8 cellular contexts compared by ENCODE assay signal in the genomic region with DNA sequence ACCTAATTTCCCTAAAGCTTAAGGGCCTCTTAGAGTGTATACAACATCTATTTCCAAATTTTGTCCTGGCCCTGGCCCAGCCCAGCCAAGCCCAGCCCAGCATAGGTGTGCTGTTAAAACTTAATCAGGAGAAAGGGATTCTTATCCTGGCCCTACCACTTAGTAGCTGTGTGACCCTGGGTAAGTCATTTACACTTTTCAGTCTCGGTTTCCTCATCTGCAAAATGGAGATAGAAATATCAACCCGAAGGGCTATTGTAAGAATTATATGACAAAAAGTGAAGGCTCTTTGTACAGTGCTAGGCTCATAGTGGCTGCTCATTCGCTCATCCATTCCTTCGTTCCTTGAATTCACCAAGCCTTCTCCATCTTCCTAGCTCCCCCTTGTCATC. TPM values are rescaled to one million over a fixed set of nuclear protein-coding genes. Genes with fewer than 3 reads are reported as not detected.
DNase-seq lines count a peak whose midpoint lies in the region; ATAC-seq and TF ChIP-seq lines count a peak whose summit lies in the region.

No MANE protein-coding gene starts in this region.

- POLR2A ChIA-PET in PC-3 (lab: Charles Lee; ENCODE audit: unreplicated experiment), result interaction anchor here (0.6 kb wide), 1 partner anchor 14 kb away, joined by 3 read pairs; no protein-coding TSS in a partner anchor

- WGBS in esophagus, 2 donors, result 14 to 18% methylated on average over 4 of the region's 4 CpGs
- WGBS in ovary, 3 donors, result 14 to 22% (median 20%) methylated on average over 4 of the region's 4 CpGs

- H3K9me2 ChIP-seq in DOHH2 (replicated peaks; ENCODE audit: control insufficient read depth, low read length) (no peaks in the 10 kb centered on the region), PC-3 (replicated peaks; ENCODE audit: low read length) (no peaks in the 10 kb centered on the region)

- peak overlapping the region; percentile 81 for H3K9ac ChIP-seq in PC-3 (ENCODE audit: low read length)

- H3K9me3 ChIP-seq in DOHH2 (ENCODE audit: control insufficient read depth, insufficient read depth, low read length), result no peaks in the 10 kb centered on the region
- no peaks in the 10 kb centered on the region for H3K9me3 ChIP-seq in PC-3 (ENCODE audit: low read length)
- no peaks in the 10 kb centered on the region for H3K9me3 ChIP-seq in esophagus (ENCODE audit: control insufficient read depth in 2 of 2, insufficient read depth in 1 of 2, low read depth in 1 of 2, low read length in 1 of 2)
- no peaks in the 10 kb centered on the region for H3K9me3 ChIP-seq in ovary

- H3F3A ChIP-seq in DOHH2 (ENCODE audit: control insufficient read depth, insufficient read depth) (no peaks in the 10 kb centered on the region), PC-3 (ENCODE audit: low read length, unreplicated experiment) (no peaks in the 10 kb centered on the region)

- TSS peak; percentile 78 for BruUV-seq in PC-3 (replicated peaks; lab: Mats Ljungman, UMichigan)

- intact Hi-C loops in PC-3 (cut with micrococcal nuclease), result no loop called here
- intact Hi-C loops in ovary (cut with DNase I), result no loop called here

- DNase-seq in PC-3, result no peak
- DNase-seq in ovary, result no peak
- no peak for DNase-seq in GM10266 (ENCODE audit: extremely low spot score)
- DNase-seq in GM03348 (ENCODE audit: low spot score), result no peak
- DNase-seq in COR-L47 (lab: John Stamatoyannopoulos, UW), result no peak

- CTCF ChIA-PET in PC-3 (lab: Charles Lee), result interaction anchor here (0.6 to 1.5 kb wide), 2 partner anchors 82 to 246 kb away, joined by 3 to 8 read pairs; partner anchors contain the start of gene FLVCR2

- H2AFZ ChIP-seq in PC-3 (ENCODE audit: low read length), result peak overlapping the region; percentile 92

- H3K4me2 ChIP-seq in DOHH2 (ENCODE audit: low read length), result peak overlapping the region; percentile 96
- peak overlapping the region; percentile 99 for H3K4me2 ChIP-seq in PC-3 (ENCODE audit: low read length)

- H3K36me3 ChIP-seq in DOHH2 (ENCODE audit: control insufficient read depth, low read length) (peaks cover 62% of the 10 kb centered on the region), PC-3 (ENCODE audit: low read depth, low read length) (peaks cover 16% of the 10 kb centered on the region; the same call in 1 of the 2 replicates), esophagus (ENCODE audit: control insufficient read depth in 2 of 2, insufficient read depth in 2 of 2, low read length in 1 of 2) (peaks cover 0 to 6% of the 10 kb centered on the region in 2 donors), ovary (no peaks in the 10 kb centered on the region)

- H3K4me3 ChIP-seq in DOHH2 (ENCODE audit: low read length) (peak overlapping the region; percentile 82), PC-3 (ENCODE audit: low read length) (peak overlapping the region; percentile 96), esophagus (ENCODE audit: low read depth in 1 of 2, low read length in 2 of 2) (peak overlapping the region; percentile 68 to 91), ovary (peak overlapping the region; percentile 90)

- TF ChIP-seq POLR2A in ovary (IDR thresholded peaks at IDR 0.05), result no peak

- ATAC-seq in PC-3 (no peak), GM18861 (IDR thresholded peaks at IDR 0.05; ENCODE audit: unreplicated experiment) (no peak)

- H3K4me1 ChIP-seq in DOHH2 (ENCODE audit: control insufficient read depth, low read length), result peaks cover 21% of the 10 kb centered on the region
- peaks cover 5% of the 10 kb centered on the region; the same call in 1 of the 2 replicates for H3K4me1 ChIP-seq in PC-3 (ENCODE audit: insufficient read depth, low read length)
- no peaks in the 10 kb centered on the region for H3K4me1 ChIP-seq in esophagus (ENCODE audit: control insufficient read depth in 2 of 2, insufficient read depth in 2 of 2, low read length in 1 of 2)
- H3K4me1 ChIP-seq in ovary (ENCODE audit: insufficient read depth), result peaks cover 5% of the 10 kb centered on the region

- H3K27me3 ChIP-seq in DOHH2 (ENCODE audit: control insufficient read depth, low read length) (no peaks in the 10 kb centered on the region), PC-3 (ENCODE audit: low read length) (no peaks in the 10 kb centered on the region), esophagus (ENCODE audit: control insufficient read depth in 1 of 2, insufficient read depth in 2 of 2, low read length in 2 of 2) (no peaks in the 10 kb centered on the region), ovary (no peaks in the 10 kb centered on the region)

- no peak for TF ChIP-seq EP300 in ovary (IDR thresholded peaks at IDR 0.05)

- no peak for TF ChIP-seq CTCF in DOHH2 (IDR thresholded peaks at IDR 0.05; ENCODE audit: low read depth, low read length, poor library complexity, severe bottlenecking)
- TF ChIP-seq CTCF in PC-3 (conservative IDR thresholded peaks at IDR 0.05; ENCODE audit: low read depth, low read length), result no peak
- no peak for TF ChIP-seq CTCF in ovary (IDR thresholded peaks at IDR 0.05)
- no peak for TF ChIP-seq CTCF in GM10266 (IDR thresholded peaks at IDR 0.05; ENCODE audit: control insufficient read depth, insufficient read depth, low read depth, missing control alignments)

- peak overlapping the region; percentile 63 for H3K27ac ChIP-seq in DOHH2 (ENCODE audit: low read depth, low read length)
- no peak overlapping the region for H3K27ac ChIP-seq in PC-3 (ENCODE audit: low read length)
- H3K27ac ChIP-seq in esophagus (ENCODE audit: low read depth in 2 of 2, low read length in 1 of 2), result peak overlapping the region; percentile 96 to 97
- H3K27ac ChIP-seq in ovary, result peak overlapping the region in 1 of 2 donors; percentile 73

- H4K20me1 ChIP-seq in DOHH2 (ENCODE audit: control insufficient read depth, insufficient read depth, low read depth, low read length) (no peaks in the 10 kb centered on the region), PC-3 (ENCODE audit: low read length) (no peaks in the 10 kb centered on the region)

- H3K79me2 ChIP-seq in DOHH2 (ENCODE audit: control insufficient read depth, low read length) (peaks cover 49% of the 10 kb centered on the region), PC-3 (ENCODE audit: low read length) (peaks cover 47% of the 10 kb centered on the region)

RNA-seq across cellular contexts. Expression of gene ERG28, which starts 0.4 kb away (rescaled TPM):
- total RNA-seq in PC-3 (2014; rRNA removed), result 12.5 and 13.9 TPM in 2 replicates
- polyA plus RNA-seq in esophagus, result 10 to 100 TPM; 31.0 to 43.5 TPM
- total RNA-seq in ovary, result 10 to 100 TPM; 11.4 to 27.7 (median 16.0) TPM
- 10 to 100 TPM; 19.1 to 55.1 TPM for polyA plus RNA-seq in ovary

RNA-seq across cellular contexts. Expression of gene TTLL5, which starts 0.8 kb away (rescaled TPM):
- total RNA-seq in PC-3 (2014; rRNA removed) (34.7 and 40.3 TPM in 2 replicates), ovary (10 to 100 TPM; 23.2 to 34.9 (median 27.3) TPM)
- polyA plus RNA-seq in esophagus (10 to 100 TPM; 10.5 to 10.6 TPM), ovary (10 to 100 TPM; 11.0 to 28.4 TPM)
